Comparison of ENCODE assay signal across 25 cellular contexts in genomic region chr3:73407572-73407971, GRCh38.
"Had no signal": no experiment of that assay in that cellular context is flagged by ENCODE, and none has a peak within 500 bp of the region (broad histone marks: within the 10 kb centered on the region; RNA-seq: fewer than 3 reads in every experiment).

No MANE protein-coding gene starts in this region.

- H3K27ac ChIP-seq: colonic mucosa, neural progenitor cell, parathyroid adenoma, psoas muscle, right lobe of liver, spleen, suprapubic skin, thyroid gland had no signal

- ATAC-seq: gastrocnemius medialis; left lobe of liver; natural killer cell treated with Interleukin-12 subunit alpha and Interleukin-12 subunit beta and Interleukin-15 and Interleukin-18, amount 100 ng/mL, for 72 hours; psoas muscle; right lobe of liver; stimulated activated memory B cell treated with anti-CD40 and anti-IgM and Interleukin-4, amounts not matched to agents 10 μg/mL and 1 μg/mL and 100 μg/mL, for 72 hours; stimulated activated naive CD8-positive, alpha-beta T cell treated with anti-CD3 and anti-CD28 coated beads, Interleukin-15, amount 100 ng/mL, for 72 hours had no signal

- H3K4me3 ChIP-seq: colonic mucosa, neural progenitor cell, psoas muscle, right lobe of liver, spleen, suprapubic skin, thyroid gland, upper lobe of left lung had no signal

- DNase-seq: cerebellar nuclear complex; colonic mucosa; effector CD4-positive, alpha-beta T cell; endodermal cell; erythroblast; gastrocnemius medialis; glutamatergic neuron; islet precursor cell; occipital lobe; psoas muscle; retina; right lobe of liver; spleen; stimulated activated CD4-positive, alpha-beta T cell treated with anti-CD3 and anti-CD28 coated beads, Interleukin-15, amount 100 ng/mL, for 24 hours; stimulated activated CD4-positive, alpha-beta T cell treated with anti-CD3 and anti-CD28 coated beads, Interleukin-1b, Interleukin-23, amount 100 ng/mL, for 48 hours; stimulated activated CD4-positive, alpha-beta T cell treated with anti-CD3 and anti-CD28 coated beads, Interleukin-4, amount 100 ng/mL, for 24 hours; stimulated activated naive CD8-positive, alpha-beta T cell treated with anti-CD3 and anti-CD28 coated beads, Interleukin-15, amount 100 ng/mL, for 72 hours; thyroid gland; upper lobe of left lung had no signal

- H3K9me3 ChIP-seq: colonic mucosa, gastrocnemius medialis, psoas muscle, right lobe of liver, spleen, suprapubic skin, thyroid gland, upper lobe of left lung had no signal

- H3K36me3 ChIP-seq: colonic mucosa, gastrocnemius medialis, neural progenitor cell, right lobe of liver, spleen, suprapubic skin, thyroid gland, upper lobe of left lung had no signal

- H3K4me1 ChIP-seq: parathyroid adenoma, right lobe of liver, spleen, thyroid gland had no signal

- H3K27me3 ChIP-seq: colonic mucosa, gastrocnemius medialis, neural progenitor cell, right lobe of liver, spleen, suprapubic skin, thyroid gland, upper lobe of left lung had no signal
